In genomic region chr5:34498582-34498981, GRCh38 we compare ENCODE assay signal across 11 cellular contexts.
DNase-seq lines count a peak whose midpoint lies in the region; ATAC-seq and TF ChIP-seq lines count a peak whose summit lies in the region.
"Had no signal": no experiment of that assay in that cellular context is flagged by ENCODE, and none has a peak within 500 bp of the region (broad histone marks: within the 10 kb centered on the region; RNA-seq: fewer than 3 reads in every experiment).

No MANE protein-coding gene starts in this region.

- intact Hi-C loops in activated B cell treated with CpG ODN at 0.5 μM for 24 hours (cut with micrococcal nuclease), result no loop called here
- intact Hi-C loops in right lobe of liver (cut with DNase I), result no loop called here

- no peak for TF ChIP-seq CTCF in activated B cell treated with CpG ODN at 0.5 μM for 24 hours (IDR thresholded peaks at IDR 0.05)
- no peak for TF ChIP-seq CTCF in right lobe of liver (IDR thresholded peaks at IDR 0.05)

- POLR2A ChIA-PET in activated B cell treated with CpG ODN at 0.5 μM for 24 hours (lab: Charles Lee), result interaction anchor here (1.0 to 2.8 kb wide), 3 partner anchors 340 to 431 kb away, joined by 6 to 20 read pairs (median 10); partner anchors contain the start of genes BRIX1, DNAJC21, RAD1 and TTC23L

- peak overlapping the region; percentile 79 for H3K27ac Mint-ChIP-seq in activated B cell treated with CpG ODN at 0.5 μM for 24 hours
- peak overlapping the region; percentile 19 to 64 for H3K27ac Mint-ChIP-seq in stimulated activated naive CD8-positive, alpha-beta T cell treated with anti-CD3 and anti-CD28 coated beads, Interleukin-15, amount 100 ng/mL, for 72 hours

- CTCF ChIA-PET in activated B cell treated with CpG ODN at 0.5 μM for 24 hours (lab: Charles Lee), result interaction anchor here (2.1 kb wide), 1 partner anchor 24 kb away, joined by 6 read pairs; no protein-coding TSS in a partner anchor

- peaks cover 0 to 36% (median 9%) of the 10 kb centered on the region in 4 donors for H3K4me1 ChIP-seq in right lobe of liver

- H3K9me3 Mint-ChIP-seq in activated B cell treated with CpG ODN at 0.5 μM for 24 hours, result no peaks in the 10 kb centered on the region
- H3K9me3 Mint-ChIP-seq in stimulated activated naive CD8-positive, alpha-beta T cell treated with anti-CD3 and anti-CD28 coated beads, Interleukin-15, amount 100 ng/mL, for 72 hours, result no peaks in the 10 kb centered on the region

- TF ChIP-seq POLR2A in right lobe of liver (IDR thresholded peaks at IDR 0.05), result no peak

- peaks cover 21% of the 10 kb centered on the region for H3K4me1 Mint-ChIP-seq in activated B cell treated with CpG ODN at 0.5 μM for 24 hours
- H3K4me1 Mint-ChIP-seq in stimulated activated naive CD8-positive, alpha-beta T cell treated with anti-CD3 and anti-CD28 coated beads, Interleukin-15, amount 100 ng/mL, for 72 hours, result peaks cover 15% of the 10 kb centered on the region

- no peaks in the 10 kb centered on the region for H3K9me3 ChIP-seq in right lobe of liver
- H3K9me3 ChIP-seq: tibial nerve had no signal

- H3K4me3 ChIP-seq in right lobe of liver, result no peak overlapping the region
- H3K4me3 ChIP-seq: tibial nerve had no signal

- H3K27me3 Mint-ChIP-seq in activated B cell treated with CpG ODN at 0.5 μM for 24 hours, result no peaks in the 10 kb centered on the region
- peaks cover 31% of the 10 kb centered on the region for H3K27me3 Mint-ChIP-seq in stimulated activated naive CD8-positive, alpha-beta T cell treated with anti-CD3 and anti-CD28 coated beads, Interleukin-15, amount 100 ng/mL, for 72 hours
- H3K27me3 Mint-ChIP-seq: IgD-negative memory B cell had no signal

- no peak for ATAC-seq in activated B cell treated with CpG ODN at 0.5 μM for 24 hours (ENCODE audit: low read depth)
- peak; percentile 12 to 47 (median 22) for ATAC-seq in right lobe of liver
- peak; percentile 1 for ATAC-seq in stimulated activated naive CD8-positive, alpha-beta T cell treated with anti-CD3 and anti-CD28 coated beads, Interleukin-15, amount 100 ng/mL, for 72 hours

- no peak overlapping the region for H3K4me3 Mint-ChIP-seq in activated B cell treated with CpG ODN at 0.5 μM for 24 hours
- no peak overlapping the region for H3K4me3 Mint-ChIP-seq in stimulated activated naive CD8-positive, alpha-beta T cell treated with anti-CD3 and anti-CD28 coated beads, Interleukin-15, amount 100 ng/mL, for 72 hours

- DNase-seq in SIG-M5 treated with dmso at 0.1 percent for 504 hours (lab: John Stamatoyannopoulos, UW; ENCODE audit: unreplicated experiment), result peak; percentile 43
- no peak for DNase-seq in SIG-M5 (lab: John Stamatoyannopoulos, UW)
- no peak for DNase-seq in activated B cell treated with CpG ODN at 0.5 μM for 24 hours
- DNase-seq in right lobe of liver, result no peak
- DNase-seq in stimulated activated naive CD8-positive, alpha-beta T cell treated with anti-CD3 and anti-CD28 coated beads, Interleukin-15, amount 100 ng/mL, for 72 hours, result no peak
- DNase-seq in NCI-H69 (lab: John Stamatoyannopoulos, UW), result no peak
- DNase-seq in NCI-H2196 treated with DMSO at 0.1 percent for 48 hours (lab: John Stamatoyannopoulos, UW; ENCODE audit: unreplicated experiment), result no peak
- no peak for DNase-seq in NCI-H2227 treated with DMSO at 0.1 percent for 48 hours (lab: John Stamatoyannopoulos, UW)
- DNase-seq: NCI-H345 had no signal

- no peaks in the 10 kb centered on the region for H3K27me3 ChIP-seq in right lobe of liver
- H3K27me3 ChIP-seq: tibial nerve had no signal

- WGBS in right lobe of liver (ENCODE audit: insufficient coverage, low coverage, low lambda C conversion rate, missing lambda C conversion rate), result 27% methylated on average over 4 of the region's 4 CpGs

- no peaks in the 10 kb centered on the region for H3K36me3 Mint-ChIP-seq in activated B cell treated with CpG ODN at 0.5 μM for 24 hours (ENCODE audit: low read depth)
- H3K36me3 Mint-ChIP-seq: IgD-negative memory B cell had no signal

- no peaks in the 10 kb centered on the region for H3K36me3 ChIP-seq in right lobe of liver
- H3K36me3 ChIP-seq: tibial nerve had no signal

- H3K27ac ChIP-seq in right lobe of liver, result peak overlapping the region; percentile 3 to 73 (median 27)
